21 cellular contexts compared by ENCODE assay signal in the genomic region with DNA sequence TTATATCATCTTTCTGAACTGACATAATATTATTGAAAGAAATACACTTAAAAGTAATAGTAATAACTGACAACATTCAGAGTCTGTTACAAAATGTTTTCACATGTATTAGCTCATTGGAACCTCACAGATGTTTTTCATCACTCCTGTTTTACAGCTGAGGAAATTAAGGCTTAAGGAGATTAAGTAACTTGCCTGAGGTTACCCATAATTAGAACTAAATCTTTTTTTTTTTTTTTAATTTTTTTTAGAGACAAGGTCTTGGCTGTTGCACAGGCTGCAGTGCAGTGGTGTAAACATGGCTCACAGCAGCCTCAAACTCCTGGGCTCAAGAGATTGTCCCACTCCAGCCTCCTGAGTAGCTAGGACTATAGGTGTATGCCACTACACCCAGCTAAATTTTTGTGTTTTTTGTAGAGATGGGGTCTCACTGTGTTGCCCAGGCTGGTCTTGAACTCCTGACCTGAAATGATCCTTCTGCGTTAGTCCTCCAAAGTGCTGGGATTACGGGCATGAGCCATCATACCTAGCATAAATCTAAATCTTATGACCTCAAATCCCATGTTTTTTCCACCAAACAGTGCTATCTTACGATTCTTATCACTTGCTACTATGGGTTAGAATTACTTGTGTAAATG.
DNase-seq lines count a peak whose midpoint lies in the region; ATAC-seq, FAIRE-seq and TF ChIP-seq lines count a peak whose summit lies in the region.
"Had no signal": no experiment of that assay in that cellular context is flagged by ENCODE, and none has a peak within 500 bp of the region (broad histone marks: within the 10 kb centered on the region; RNA-seq: fewer than 3 reads in every experiment).

No MANE protein-coding gene starts in this region.

- H3K27me3 ChIP-seq in mesenchymal stem cell (ENCODE audit: control insufficient read depth in 1 of 2, insufficient read depth in 1 of 2, low read length in 2 of 2): no peaks in the 10 kb centered on the region
- H3K27me3 ChIP-seq: left lung, right lobe of liver, tibial artery had no signal

- H2BK5ac ChIP-seq in mesenchymal stem cell (ENCODE audit: low read depth, low read length, poor library complexity, severe bottlenecking): no peak overlapping the region

- CTCF ChIA-PET in HEK293 (lab: Yijun Ruan, JAX): interaction anchor here (0.8 to 0.9 kb wide), 2 partner anchors 8 to 52 kb away, joined by 3 to 4 read pairs; no protein-coding TSS in a partner anchor

- no peak overlapping the region for H2AK5ac ChIP-seq in mesenchymal stem cell (ENCODE audit: low read length, severe bottlenecking)

- no peak overlapping the region for H3K4me2 ChIP-seq in mesenchymal stem cell (ENCODE audit: low read length, poor library complexity, severe bottlenecking)
- H3K4me2 ChIP-seq: KMS-11 had no signal

- no peak overlapping the region for H3K9ac ChIP-seq in mesenchymal stem cell (ENCODE audit: low read length)
- H3K9ac ChIP-seq: KMS-11, parathyroid adenoma had no signal

- ATAC-seq in HG03565 (IDR thresholded peaks at IDR 0.05; ENCODE audit: unreplicated experiment) (no peak), left lobe of liver (no peak), HG03342 (IDR thresholded peaks at IDR 0.05; ENCODE audit: unreplicated experiment) (no peak)
- ATAC-seq: activated naive CD4-positive, alpha-beta T cell treated with anti-CD3 and anti-CD28 coated beads, Interleukin-2, amount 50 U/mL, for 72 hours; left lung; natural killer cell; right lobe of liver had no signal

- POLR2A ChIA-PET in HEK293 (lab: Yijun Ruan, JAX): interaction anchor here (0.6 kb wide), 1 partner anchor 83 kb away, joined by 4 read pairs; no protein-coding TSS in a partner anchor

- H3K23ac ChIP-seq in mesenchymal stem cell (ENCODE audit: low read length in 2 of 2): no peak overlapping the region

- peak overlapping the region; percentile 15 to 28 for H3K18ac ChIP-seq in mesenchymal stem cell (ENCODE audit: low read depth in 1 of 2, low read length in 2 of 2)

- H4K8ac ChIP-seq in mesenchymal stem cell (ENCODE audit: low read length): peak overlapping the region; percentile 57

- H3K36me3 ChIP-seq in HEK293 (ENCODE audit: control insufficient read depth in 2 of 2, insufficient read depth in 1 of 2, low read length in 2 of 2): no peaks in the 10 kb centered on the region
- H3K36me3 ChIP-seq in mesenchymal stem cell (ENCODE audit: control insufficient read depth in 1 of 2, insufficient read depth in 2 of 2, low read depth in 1 of 2, low read length in 2 of 2): peaks cover 0 to 9% of the 10 kb centered on the region in 2 experiments
- H3K36me3 ChIP-seq: left lung, right lobe of liver, tibial artery had no signal

- no peak overlapping the region for H3K14ac ChIP-seq in mesenchymal stem cell (ENCODE audit: low read length in 2 of 2)

- H4K91ac ChIP-seq in mesenchymal stem cell (ENCODE audit: low read length): no peak overlapping the region

- H3K4ac ChIP-seq in mesenchymal stem cell (ENCODE audit: low read depth in 1 of 2, low read length in 2 of 2): peak overlapping the region in 1 of 2 experiments; percentile 49

- no peak overlapping the region for H2BK15ac ChIP-seq in mesenchymal stem cell (ENCODE audit: low read depth, poor library complexity, severe bottlenecking)

- H3K27ac ChIP-seq in HEK293 (ENCODE audit: extremely low read depth, low read depth, low read length) (no peak overlapping the region), mesenchymal stem cell (ENCODE audit: low read length, poor library complexity, severe bottlenecking) (no peak overlapping the region)
- H3K27ac ChIP-seq: KMS-11, parathyroid adenoma, right lobe of liver, tibial artery had no signal

- peak overlapping the region in 1 of 2 experiments; percentile 61 for H2BK12ac ChIP-seq in mesenchymal stem cell (ENCODE audit: low read length in 2 of 2)

- no peak overlapping the region for H2BK120ac ChIP-seq in mesenchymal stem cell (ENCODE audit: low read depth, low read length)

- no peaks in the 10 kb centered on the region for H3K9me3 ChIP-seq in HEK293 (ENCODE audit: control insufficient read depth, insufficient read depth, low read depth, low read length)
- no peaks in the 10 kb centered on the region for H3K9me3 ChIP-seq in mesenchymal stem cell (ENCODE audit: control insufficient read depth, low read length)
- H3K9me3 ChIP-seq: left lung, right lobe of liver, tibial artery had no signal

- no peak overlapping the region for H3K4me3 ChIP-seq in AG10803 (ENCODE audit: low read length)
- H3K4me3 ChIP-seq in HEK293 (ENCODE audit: low read depth, low read length): no peak overlapping the region
- no peak overlapping the region for H3K4me3 ChIP-seq in mesenchymal stem cell (ENCODE audit: insufficient read depth in 1 of 2, low read depth in 1 of 2, low read length in 2 of 2)
- H3K4me3 ChIP-seq: left lung, right lobe of liver, tibial artery had no signal

- DNase-seq in AG10803 (ENCODE audit: low read depth) (peak; percentile 85), mesenchymal stem cell (peak; percentile 67), left lobe of liver (ENCODE audit: low spot score) (no peak), T-helper 2 cell (no peak)
- DNase-seq: foreskin fibroblast, left lung, midbrain, natural killer cell, NCI-H146, NCI-H510A, right lobe of liver, tibial artery had no signal

- H3K4me1 ChIP-seq in HEK293 (ENCODE audit: control insufficient read depth, insufficient read depth, low read length): peaks cover 5% of the 10 kb centered on the region; the same call in 1 of the 2 replicates
- H3K4me1 ChIP-seq in mesenchymal stem cell (ENCODE audit: control insufficient read depth, insufficient read depth, low read depth, low read length): peaks cover 16% of the 10 kb centered on the region

- TF ChIP-seq CTCF in AG10803 (conservative IDR thresholded peaks at IDR 0.05; ENCODE audit: low read length) (no peak), HEK293 (tag by site-specific recombination; IDR thresholded peaks at IDR 0.05) (no peak)

- FAIRE-seq in endometrium (lab: Jason Lieb, UNC): peak; percentile 12
- FAIRE-seq: HTR-8/SVneo, RCC 7860 had no signal

- no peak overlapping the region for H2AFZ ChIP-seq in mesenchymal stem cell (ENCODE audit: low read depth, low read length)
- H2AFZ ChIP-seq: parathyroid adenoma had no signal

- H3K79me1 ChIP-seq in mesenchymal stem cell (replicated peaks; ENCODE audit: low read length, poor library complexity, severe bottlenecking): no peaks in the 10 kb centered on the region

- 100% methylated on average over 2 of the region's 3 CpGs for WGBS in mesenchymal stem cell

TF ChIP-seq in HEK293, 187 proteins besides CTCF, POLR2A, EP300 and RAD21:
- peak; percentile 89 for TF ChIP-seq ZNF121 (tag by site-specific recombination; IDR thresholded peaks at IDR 0.05)
- TF ChIP-seq PRDM6 (tag by site-specific recombination; IDR thresholded peaks at IDR 0.05): peak; percentile 65; the same call in 1 of the 2 replicates
- TF ChIP-seq, protein P1, sequence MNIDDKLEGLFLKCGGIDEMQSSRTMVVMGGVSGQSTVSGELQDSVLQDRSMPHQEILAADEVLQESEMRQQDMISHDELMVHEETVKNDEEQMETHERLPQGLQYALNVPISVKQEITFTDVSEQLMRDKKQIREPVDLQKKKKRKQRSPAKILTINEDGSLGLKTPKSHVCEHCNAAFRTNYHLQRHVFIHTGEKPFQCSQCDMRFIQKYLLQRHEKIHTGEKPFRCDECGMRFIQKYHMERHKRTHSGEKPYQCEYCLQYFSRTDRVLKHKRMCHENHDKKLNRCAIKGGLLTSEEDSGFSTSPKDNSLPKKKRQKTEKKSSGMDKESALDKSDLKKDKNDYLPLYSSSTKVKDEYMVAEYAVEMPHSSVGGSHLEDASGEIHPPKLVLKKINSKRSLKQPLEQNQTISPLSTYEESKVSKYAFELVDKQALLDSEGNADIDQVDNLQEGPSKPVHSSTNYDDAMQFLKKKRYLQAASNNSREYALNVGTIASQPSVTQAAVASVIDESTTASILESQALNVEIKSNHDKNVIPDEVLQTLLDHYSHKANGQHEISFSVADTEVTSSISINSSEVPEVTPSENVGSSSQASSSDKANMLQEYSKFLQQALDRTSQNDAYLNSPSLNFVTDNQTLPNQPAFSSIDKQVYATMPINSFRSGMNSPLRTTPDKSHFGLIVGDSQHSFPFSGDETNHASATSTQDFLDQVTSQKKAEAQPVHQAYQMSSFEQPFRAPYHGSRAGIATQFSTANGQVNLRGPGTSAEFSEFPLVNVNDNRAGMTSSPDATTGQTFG (tag by site-specific recombination; IDR thresholded peaks at IDR 0.05; ENCODE audit: borderline replicate concordance): no peak
- no peak for TF ChIP-seq ZNF777 (tag by site-specific recombination; IDR thresholded peaks at IDR 0.05; ENCODE audit: borderline replicate concordance)

Comparison
In these comparisons a context has a peak if more than half of its experiments do, and no peak if none do; other contexts are left out.
1. DNase-seq: peak in AG10803 (single experiment) and mesenchymal stem cell (single experiment); none in left lobe of liver (single experiment) and T-helper 2 cell (0 of 5).